Comparison of ENCODE assay signal across 8 cellular contexts in the genomic region with DNA sequence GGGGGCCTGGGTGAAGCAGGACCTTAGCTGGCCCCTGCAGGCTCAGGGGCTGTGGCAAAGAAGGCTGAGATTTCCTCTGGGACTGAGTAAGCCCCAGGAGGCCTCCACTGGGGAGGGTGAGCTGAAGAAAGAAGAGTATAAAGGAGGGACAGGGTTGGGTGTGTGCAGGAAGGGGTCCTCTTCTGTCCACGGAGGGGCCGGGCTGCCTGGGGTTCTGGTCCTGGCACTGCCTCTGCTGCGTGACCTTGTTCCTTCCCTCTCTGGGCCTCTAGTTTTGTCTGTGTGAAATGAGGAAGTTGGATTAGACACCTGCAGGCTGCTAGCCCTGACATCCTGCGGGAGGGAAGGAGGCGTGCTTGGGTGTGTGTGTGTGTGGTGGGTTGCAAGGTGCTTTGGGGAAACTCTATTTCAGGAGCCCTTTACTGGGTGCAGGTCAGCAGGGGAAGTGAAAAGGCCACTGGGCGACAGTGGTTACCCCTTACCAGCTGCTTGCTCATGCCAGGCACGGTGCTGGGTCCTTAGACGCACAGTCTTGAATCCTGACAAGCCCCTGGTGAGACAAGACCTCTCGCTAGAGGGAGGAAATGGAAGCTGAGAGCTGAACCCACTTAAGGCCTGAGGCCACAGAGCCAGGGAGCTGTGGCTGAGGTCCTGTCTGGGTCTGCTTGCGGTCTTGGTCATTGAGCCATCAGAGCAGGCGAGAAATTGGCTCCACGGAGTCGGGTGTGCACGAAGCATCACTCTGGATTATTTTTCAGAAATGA.
DNase-seq lines count a peak whose midpoint lies in the region; ATAC-seq, FAIRE-seq and TF ChIP-seq lines count a peak whose summit lies in the region.

No MANE protein-coding gene starts in this region.

- H3K4me3 ChIP-seq in A549, result no peak overlapping the region

- no peak for TF ChIP-seq RAD21 in A549 (conservative IDR thresholded peaks at IDR 0.05 in 1 of 2, IDR thresholded peaks at IDR 0.05 in 1 of 2)

- H3K27me3 Mint-ChIP-seq in T-helper 17 cell, result no peaks in the 10 kb centered on the region
- H3K27me3 Mint-ChIP-seq in nephron (ENCODE audit: low read depth), result peaks cover 11% of the 10 kb centered on the region

- H3K27ac ChIP-seq in A549, result peak overlapping the region; percentile 91

- peak overlapping the region; percentile 69 for H3K27ac Mint-ChIP-seq in T-helper 17 cell
- H3K27ac Mint-ChIP-seq in nephron, result peak overlapping the region; percentile 26 to 64 (median 62)

- FAIRE-seq in A549 (lab: Jason Lieb, UNC), result no peak

- peaks cover 13% of the 10 kb centered on the region for H3K4me1 Mint-ChIP-seq in T-helper 17 cell
- peaks cover 31% of the 10 kb centered on the region for H3K4me1 Mint-ChIP-seq in nephron

- H3K9me3 ChIP-seq in A549 (no peaks in the 10 kb centered on the region), T-helper 17 cell (ENCODE audit: control insufficient read depth, low read length, poor library complexity, severe bottlenecking) (no peaks in the 10 kb centered on the region)

- POLR2A ChIA-PET in A549 (lab: Yijun Ruan, JAX), result no interaction called here

- ATAC-seq in A549 (no peak), GM19025 (IDR thresholded peaks at IDR 0.05; ENCODE audit: low read depth, unreplicated experiment) (peak; percentile 58), HG03064 (IDR thresholded peaks at IDR 0.05; ENCODE audit: low read depth, unreplicated experiment) (peak; percentile 75), T-helper 17 cell (peak; percentile 32)

- TF ChIP-seq CTCF in A549 (IDR thresholded peaks at IDR 0.05) (no peak), nephron (IDR thresholded peaks at IDR 0.05; ENCODE audit: unreplicated experiment in 3 of 3) (no peak)

- H3K4me1 ChIP-seq in A549, result peaks cover 54% of the 10 kb centered on the region

- DNase-seq in A549 (ENCODE audit: low read depth in 1 of 2, low spot score in 1 of 2) (no peak), T-helper 17 cell (no peak), NK-92 (lab: John Stamatoyannopoulos, UW; ENCODE audit: unreplicated experiment) (no peak)
- DNase-seq in effector CD8-positive, alpha-beta T cell (lab: John Stamatoyannopoulos, UW), result no peak
- no peak for DNase-seq in stimulated activated CD4-positive, alpha-beta T cell treated with anti-CD3 and anti-CD28 coated beads, Interleukin-1b, Interleukin-23, amount 100 ng/mL, for 48 hours

- WGBS in A549 (ENCODE audit: missing lambda C conversion rate), result 94% methylated on average over 14 of the region's 14 CpGs

- H3K4me2 ChIP-seq in A549, result peak overlapping the region; percentile 78; the same call in 1 of the 3 replicates

- H3K36me3 Mint-ChIP-seq in T-helper 17 cell (ENCODE audit: low read depth) (peaks cover 14% of the 10 kb centered on the region), nephron (ENCODE audit: low read depth) (no peaks in the 10 kb centered on the region)

- no peak for TF ChIP-seq EP300 in A549 (IDR thresholded peaks at IDR 0.05)

- peak overlapping the region; percentile 64 for H3K4me3 Mint-ChIP-seq in T-helper 17 cell
- no peak overlapping the region for H3K4me3 Mint-ChIP-seq in nephron

- H3K9me3 Mint-ChIP-seq in nephron, result no peaks in the 10 kb centered on the region

- CTCF ChIA-PET in A549 (lab: Yijun Ruan, JAX), result interaction anchor here (0.6 to 22.4 kb wide), 13 partner anchors 9 to 172 kb away, joined by 3 to 550 read pairs (median 4); no protein-coding TSS in a partner anchor

- TF ChIP-seq POLR2A in A549 (IDR thresholded peaks at IDR 0.05; ENCODE audit: low read length), result no peak

TF ChIP-seq in A549, 52 proteins besides CTCF, POLR2A, EP300 and RAD21:
- TF ChIP-seq CBX2 (IDR thresholded peaks at IDR 0.05; ENCODE audit: borderline replicate concordance, low read depth) (no peak), SREBF2 (IDR thresholded peaks at IDR 0.05) (no peak), ZSCAN20 (CRISPR knock-in tag; IDR thresholded peaks at IDR 0.05) (no peak), GATA3 (IDR thresholded peaks at IDR 0.05; ENCODE audit: borderline replicate concordance) (no peak), FOXS1 (CRISPR knock-in tag; IDR thresholded peaks at IDR 0.05) (no peak), ZFP36 (IDR thresholded peaks at IDR 0.05; ENCODE audit: borderline replicate concordance, partially characterized antibody) (no peak), HOXB5 (CRISPR knock-in tag; IDR thresholded peaks at IDR 0.05) (no peak), BHLHE40 (IDR thresholded peaks at IDR 0.05; ENCODE audit: low read depth, low read length) (no peak), TP53 (CRISPR knock-in tag; IDR thresholded peaks at IDR 0.05) (no peak), HDAC2 (IDR thresholded peaks at IDR 0.05) (no peak), PBX3 (IDR thresholded peaks at IDR 0.05) (no peak), POLR2AphosphoS2 (conservative IDR thresholded peaks at IDR 0.05; ENCODE audit: low read length) (no peak), MAZ (IDR thresholded peaks at IDR 0.05; ENCODE audit: borderline replicate concordance, low read depth, low read length) (no peak), NR3C1 (IDR thresholded peaks at IDR 0.05) (no peak), ZNF302 (CRISPR knock-in tag; IDR thresholded peaks at IDR 0.05) (no peak)
- TF ChIP-seq, protein P1, sequence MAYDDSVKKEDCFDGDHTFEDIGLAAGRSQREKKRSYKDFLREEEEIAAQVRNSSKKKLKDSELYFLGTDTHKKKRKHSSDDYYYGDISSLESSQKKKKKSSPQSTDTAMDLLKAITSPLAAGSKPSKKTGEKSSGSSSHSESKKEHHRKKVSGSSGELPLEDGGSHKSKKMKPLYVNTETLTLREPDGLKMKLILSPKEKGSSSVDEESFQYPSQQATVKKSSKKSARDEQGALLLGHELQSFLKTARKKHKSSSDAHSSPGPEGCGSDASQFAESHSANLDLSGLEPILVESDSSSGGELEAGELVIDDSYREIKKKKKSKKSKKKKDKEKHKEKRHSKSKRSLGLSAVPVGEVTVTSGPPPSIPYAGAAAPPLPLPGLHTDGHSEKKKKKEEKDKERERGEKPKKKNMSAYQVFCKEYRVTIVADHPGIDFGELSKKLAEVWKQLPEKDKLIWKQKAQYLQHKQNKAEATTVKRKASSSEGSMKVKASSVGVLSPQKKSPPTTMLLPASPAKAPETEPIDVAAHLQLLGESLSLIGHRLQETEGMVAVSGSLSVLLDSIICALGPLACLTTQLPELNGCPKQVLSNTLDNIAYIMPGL (CRISPR knock-in tag; IDR thresholded peaks at IDR 0.05; ENCODE audit: borderline replicate concordance), result no peak

Comparison
In these comparisons a context has a peak if more than half of its experiments do, and no peak if none do; other contexts are left out.
1. ATAC-seq: peak in GM19025 (single experiment), HG03064 (single experiment) and T-helper 17 cell (single experiment); none in A549 (0 of 2).